13 cellular contexts compared by ENCODE assay signal in the genomic region with DNA sequence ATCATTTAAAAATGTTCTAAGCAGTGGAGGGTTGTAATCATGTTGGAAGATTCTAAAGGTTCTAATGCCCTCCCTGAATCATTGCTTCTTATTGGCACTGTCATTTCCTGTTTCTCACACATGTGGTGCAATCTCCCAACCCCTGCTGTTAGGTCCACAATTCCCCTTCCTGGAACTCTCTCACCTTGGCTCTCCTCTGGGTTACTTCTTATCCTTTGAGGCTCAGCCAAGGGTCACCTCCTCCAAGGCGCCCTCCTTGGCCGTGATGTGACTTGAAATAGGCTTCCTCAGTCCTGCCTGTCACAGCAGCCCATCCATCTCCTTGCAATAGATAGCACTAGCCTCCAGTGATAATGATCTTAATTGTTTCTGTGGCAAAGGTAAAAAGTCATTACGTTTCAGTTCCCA.
DNase-seq lines count a peak whose midpoint lies in the region; ATAC-seq, FAIRE-seq and TF ChIP-seq lines count a peak whose summit lies in the region.
"Had no signal": no experiment of that assay in that cellular context is flagged by ENCODE, and none has a peak within 500 bp of the region (broad histone marks: within the 10 kb centered on the region; RNA-seq: fewer than 3 reads in every experiment).

No MANE protein-coding gene starts in this region.

- H3K9ac ChIP-seq in K562 (ENCODE audit: insufficient read depth in 1 of 2, low read depth in 2 of 2, low read length in 2 of 2) = no peak overlapping the region

- POLR2A ChIA-PET in K562 (lab: Yijun Ruan, JAX) = interaction anchor here (0.6 kb wide), 1 partner anchor 24 kb away, joined by 4 read pairs; no protein-coding TSS in a partner anchor

- 2% methylated on average over 3 of the region's 3 CpGs for WGBS in K562 (ENCODE audit: insufficient coverage, low coverage, missing lambda C conversion rate)

- H3K9me3 ChIP-seq in K562 (replicated peaks; ENCODE audit: control insufficient read depth, insufficient read depth, low read depth, low read length) = no peaks in the 10 kb centered on the region

- peaks cover 4% of the 10 kb centered on the region for H3K27me3 Mint-ChIP-seq in type B pancreatic cell
- H3K27me3 Mint-ChIP-seq: stimulated activated naive CD8-positive, alpha-beta T cell treated with anti-CD3 and anti-CD28 coated beads, Interleukin-15, amount 100 ng/mL, for 72 hours had no signal

- peak; percentile 19 for DNase-seq in GM20000 (ENCODE audit: low spot score)
- peak; percentile 39 for DNase-seq in MV-4-11 (lab: John Stamatoyannopoulos, UW)
- no peak for DNase-seq in K562 (ENCODE audit: extremely low read depth in 1 of 4, low spot score in 3 of 4)
- DNase-seq in non-pigmented ciliary epithelial cell (ENCODE audit: low read depth) = peak; percentile 35
- DNase-seq in posterior vena cava (ENCODE audit: low spot score) = no peak
- DNase-seq in DMS53 treated with DMSO at 0.1 percent for 48 hours (lab: John Stamatoyannopoulos, UW; ENCODE audit: unreplicated experiment) = no peak
- no peak for DNase-seq in type B pancreatic cell (ENCODE audit: extremely low spot score, unreplicated experiment)
- DNase-seq: activated gamma-delta T cell treated with Interleukin-2 at 50 U/mL for 16 hours; naive thymus-derived CD8-positive, alpha-beta T cell; NCI-H1105 treated with DMSO at 0.1 percent for 48 hours; Right ventricle myocardium superior; stimulated activated naive CD8-positive, alpha-beta T cell treated with anti-CD3 and anti-CD28 coated beads, Interleukin-15, amount 100 ng/mL, for 72 hours had no signal

- H3K4me3 ChIP-seq in K562 = no peak overlapping the region

- in situ Hi-C loops in K562 (cut with MboI) = no loop called here

- no peaks in the 10 kb centered on the region for H4K20me1 ChIP-seq in K562 (replicated peaks; ENCODE audit: control insufficient read depth, insufficient read depth, low read length)

- no TSS peak for BruUV-seq in K562 (replicated peaks; lab: Mats Ljungman, UMichigan)

- H3K4me1 ChIP-seq in K562 (replicated peaks in 1 of 2; ENCODE audit: control insufficient read depth in 2 of 2, insufficient read depth in 2 of 2, low read length in 2 of 2) = no peaks in the 10 kb centered on the region

- H3K4me1 Mint-ChIP-seq in type B pancreatic cell (ENCODE audit: unreplicated experiment) = peaks cover 16% of the 10 kb centered on the region

- H2AFZ ChIP-seq in K562 (ENCODE audit: low read depth, low read length) = no peak overlapping the region

- ATAC-seq in K562 (no peak), HG03108 (IDR thresholded peaks at IDR 0.05; ENCODE audit: unreplicated experiment) (no peak)
- ATAC-seq: naive thymus-derived CD8-positive, alpha-beta T cell; stimulated activated naive CD8-positive, alpha-beta T cell treated with anti-CD3 and anti-CD28 coated beads, Interleukin-15, amount 100 ng/mL, for 72 hours had no signal

- no peaks in the 10 kb centered on the region for H3K36me3 ChIP-seq in K562 (ENCODE audit: control insufficient read depth, insufficient read depth, low read length)

- H3K4me3 Mint-ChIP-seq in type B pancreatic cell = no peak overlapping the region
- H3K4me3 Mint-ChIP-seq: naive thymus-derived CD8-positive, alpha-beta T cell; stimulated activated naive CD8-positive, alpha-beta T cell treated with anti-CD3 and anti-CD28 coated beads, Interleukin-15, amount 100 ng/mL, for 72 hours had no signal

- H3K27ac Mint-ChIP-seq in type B pancreatic cell = no peak overlapping the region
- H3K27ac Mint-ChIP-seq: stimulated activated naive CD8-positive, alpha-beta T cell treated with anti-CD3 and anti-CD28 coated beads, Interleukin-15, amount 100 ng/mL, for 72 hours had no signal

- no peak for TF ChIP-seq EP300 in K562 (IDR thresholded peaks at IDR 0.05; ENCODE audit: low read length)

- H3K9me3 Mint-ChIP-seq in type B pancreatic cell = no peaks in the 10 kb centered on the region

- no peak for TF ChIP-seq CTCF in GM20000 (IDR thresholded peaks at IDR 0.05; ENCODE audit: extremely low read depth, missing control alignments)
- no peak for TF ChIP-seq CTCF in K562 (IDR thresholded peaks at IDR 0.05 in 2 of 3, conservative IDR thresholded peaks at IDR 0.05 in 1 of 3; ENCODE audit: insufficient read depth in 2 of 3, low read depth in 1 of 3, low read length in 3 of 3)
- TF ChIP-seq CTCF in type B pancreatic cell (conservative IDR thresholded peaks at IDR 0.05) = no peak

- no peaks in the 10 kb centered on the region for H3K36me3 Mint-ChIP-seq in type B pancreatic cell
- H3K36me3 Mint-ChIP-seq: naive thymus-derived CD8-positive, alpha-beta T cell had no signal

- H3K27me3 ChIP-seq in K562 (ENCODE audit: control insufficient read depth in 2 of 2, insufficient read depth in 2 of 2, low read length in 2 of 2) = peaks cover 4 to 31% of the 10 kb centered on the region in 2 experiments; a peak in 4 of 5 replicates

- TF ChIP-seq POLR2A in K562 (conservative IDR thresholded peaks at IDR 0.05) = no peak

- no peak overlapping the region for H3K4me2 ChIP-seq in K562 (ENCODE audit: insufficient read depth, low read length)

- CTCF ChIA-PET in K562 (lab: Yijun Ruan, JAX; ENCODE audit: low intra/inter-chr PET ratio) = no interaction called here

- intact Hi-C loops in K562 (cut with micrococcal nuclease) = no loop called here
- intact Hi-C loops in posterior vena cava (cut with DNase I) = loop anchor here in 1 of 2 donors (5.0 kb wide), 1 partner anchor 59 kb away; no protein-coding TSS in a partner anchor

- H3K9me1 ChIP-seq in K562 (ENCODE audit: control insufficient read depth, insufficient read depth, low read length) = no peaks in the 10 kb centered on the region

- no peaks in the 10 kb centered on the region for H3K79me2 ChIP-seq in K562 (ENCODE audit: control insufficient read depth, insufficient read depth, low read length)

- TF ChIP-seq RAD21 in K562 (CRISPR knock-in tag; conservative IDR thresholded peaks at IDR 0.05 in 1 of 2, IDR thresholded peaks at IDR 0.05 in 1 of 2) = no peak

- H3K27ac ChIP-seq in K562 (ENCODE audit: extremely low read depth, low read depth, low read length) = no peak overlapping the region

- FAIRE-seq in K562 (lab: Jason Lieb, UNC) = no peak

TF ChIP-seq in K562, 482 proteins besides CTCF, POLR2A, EP300 and RAD21:
- peak; percentile 36 for TF ChIP-seq MEIS2 (IDR thresholded peaks at IDR 0.05; ENCODE audit: partially characterized antibody)
- TF ChIP-seq, protein P1, sequence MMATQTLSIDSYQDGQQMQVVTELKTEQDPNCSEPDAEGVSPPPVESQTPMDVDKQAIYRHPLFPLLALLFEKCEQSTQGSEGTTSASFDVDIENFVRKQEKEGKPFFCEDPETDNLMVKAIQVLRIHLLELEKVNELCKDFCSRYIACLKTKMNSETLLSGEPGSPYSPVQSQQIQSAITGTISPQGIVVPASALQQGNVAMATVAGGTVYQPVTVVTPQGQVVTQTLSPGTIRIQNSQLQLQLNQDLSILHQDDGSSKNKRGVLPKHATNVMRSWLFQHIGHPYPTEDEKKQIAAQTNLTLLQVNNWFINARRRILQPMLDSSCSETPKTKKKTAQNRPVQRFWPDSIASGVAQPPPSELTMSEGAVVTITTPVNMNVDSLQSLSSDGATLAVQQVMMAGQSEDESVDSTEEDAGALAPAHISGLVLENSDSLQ (IDR thresholded peaks at IDR 0.05) = 0 out of 2 replicates have a peak, but pooled peaks have one; percentile 20
- TF ChIP-seq, protein P2, sequence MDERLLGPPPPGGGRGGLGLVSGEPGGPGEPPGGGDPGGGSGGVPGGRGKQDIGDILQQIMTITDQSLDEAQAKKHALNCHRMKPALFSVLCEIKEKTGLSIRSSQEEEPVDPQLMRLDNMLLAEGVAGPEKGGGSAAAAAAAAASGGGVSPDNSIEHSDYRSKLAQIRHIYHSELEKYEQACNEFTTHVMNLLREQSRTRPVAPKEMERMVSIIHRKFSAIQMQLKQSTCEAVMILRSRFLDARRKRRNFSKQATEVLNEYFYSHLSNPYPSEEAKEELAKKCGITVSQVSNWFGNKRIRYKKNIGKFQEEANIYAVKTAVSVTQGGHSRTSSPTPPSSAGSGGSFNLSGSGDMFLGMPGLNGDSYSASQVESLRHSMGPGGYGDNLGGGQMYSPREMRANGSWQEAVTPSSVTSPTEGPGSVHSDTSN (CRISPR knock-in tag; IDR thresholded peaks at IDR 0.05; ENCODE audit: low read depth) = no peak
- TF ChIP-seq, protein P2 (tag; conservative IDR thresholded peaks at IDR 0.05; ENCODE audit: low read depth) = 0 out of 2 replicates have a peak, but pooled peaks have one; percentile 18
- no peak for TF ChIP-seq ZNF143 (CRISPR knock-in tag; IDR thresholded peaks at IDR 0.05)
- TF ChIP-seq ZFP36 (IDR thresholded peaks at IDR 0.05; ENCODE audit: low read depth, low read length, partially characterized antibody) = peak; percentile 74

Comparison
In these comparisons a context has a peak if more than half of its experiments do, and no peak if none do; other contexts are left out.
1. DNase-seq: peak in GM20000 (single experiment), MV-4-11 (single experiment) and non-pigmented ciliary epithelial cell (single experiment); none in K562 (0 of 4), posterior vena cava (single experiment), DMS53 treated with DMSO at 0.1 percent for 48 hours (single experiment) and type B pancreatic cell (single experiment).